25 cellular contexts compared by ENCODE assay signal in the genomic region with DNA sequence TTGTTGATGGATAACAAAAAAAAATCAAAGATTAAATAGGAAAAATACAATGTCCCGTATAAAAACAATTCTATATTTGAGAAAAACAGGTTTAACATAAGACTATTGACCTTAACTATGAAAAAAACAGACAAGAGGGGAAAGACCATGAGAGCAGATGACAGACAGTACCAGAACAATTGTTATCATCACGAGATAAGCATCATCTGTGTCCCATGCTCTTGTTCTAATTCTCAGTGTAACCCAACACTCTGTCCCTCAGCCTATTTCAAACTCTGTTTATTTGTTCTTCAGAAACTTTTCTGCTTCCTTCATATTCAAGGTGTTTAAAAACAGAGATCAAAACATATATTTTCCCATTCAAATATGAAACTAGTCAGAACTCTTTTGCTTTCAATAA.
"Had no signal": no experiment of that assay in that cellular context is flagged by ENCODE, and none has a peak within 500 bp of the region (broad histone marks: within the 10 kb centered on the region; RNA-seq: fewer than 3 reads in every experiment).

No MANE protein-coding gene starts in this region.

- H3K36me3 Mint-ChIP-seq: immature natural killer cell; memory B cell; natural killer cell; stimulated activated naive B cell treated with anti-CD40 and anti-IgM and Interleukin-4, amounts not matched to agents 10 μg/mL and 1 μg/mL and 100 μg/mL, for 72 hours had no signal

- FAIRE-seq: endometrium, keratinocyte, pancreas, small intestine had no signal

- H3K27ac Mint-ChIP-seq: effector memory CD8-positive, alpha-beta T cell; immature natural killer cell; memory B cell; natural killer cell; progenitor cell of endocrine pancreas; stimulated activated naive B cell treated with anti-CD40 and anti-IgM and Interleukin-4, amounts not matched to agents 10 μg/mL and 1 μg/mL and 100 μg/mL, for 72 hours; stimulated activated naive CD8-positive, alpha-beta T cell treated with anti-CD3 and anti-CD28 coated beads, Interleukin-15, Interleukin-2, amounts not matched to agents 100 ng/mL and 50 ng/mL, for 24 hours had no signal

- H3K9me3 Mint-ChIP-seq: stimulated activated naive B cell treated with anti-CD40 and anti-IgM and Interleukin-4, amounts not matched to agents 10 μg/mL and 1 μg/mL and 100 μg/mL, for 72 hours had no signal

- H3K4me1 Mint-ChIP-seq: immature natural killer cell, natural killer cell had no signal

- H3K4me3 Mint-ChIP-seq: effector memory CD8-positive, alpha-beta T cell; immature natural killer cell; memory B cell; natural killer cell; stimulated activated naive B cell treated with anti-CD40 and anti-IgM and Interleukin-4, amounts not matched to agents 10 μg/mL and 1 μg/mL and 100 μg/mL, for 72 hours; stimulated activated naive CD8-positive, alpha-beta T cell treated with anti-CD3 and anti-CD28 coated beads, Interleukin-15, Interleukin-2, amounts not matched to agents 100 ng/mL and 50 ng/mL, for 24 hours had no signal

- H3K27me3 Mint-ChIP-seq: effector memory CD8-positive, alpha-beta T cell; memory B cell; progenitor cell of endocrine pancreas; stimulated activated naive B cell treated with anti-CD40 and anti-IgM and Interleukin-4, amounts not matched to agents 10 μg/mL and 1 μg/mL and 100 μg/mL, for 72 hours; stimulated activated naive CD8-positive, alpha-beta T cell treated with anti-CD3 and anti-CD28 coated beads, Interleukin-15, Interleukin-2, amounts not matched to agents 100 ng/mL and 50 ng/mL, for 24 hours had no signal

- DNase-seq: dermis blood vessel endothelial cell; effector memory CD8-positive, alpha-beta T cell; erythroblast; esophagus squamous epithelium; foreskin melanocyte; hypothalamus; immature natural killer cell; left ventricle myocardium superior; lower lobe of right lung; natural killer cell; occipital lobe; pancreas; right lobe of liver; small intestine; stimulated activated CD4-positive, alpha-beta T cell treated with anti-CD3 and anti-CD28 coated beads, Interleukin-15, amount 100 ng/mL, for 24 hours; stimulated activated CD4-positive, alpha-beta T cell treated with anti-CD3 and anti-CD28 coated beads, Interleukin-2, amount 100 ng/mL, for 48 hours; stimulated activated naive B cell treated with anti-CD40 and anti-IgM and Interleukin-4, amounts not matched to agents 10 μg/mL and 1 μg/mL and 100 μg/mL, for 72 hours; transverse colon; upper lobe of right lung; uterus had no signal
